Comparison of ENCODE assay signal across 9 cellular contexts in the genomic region with DNA sequence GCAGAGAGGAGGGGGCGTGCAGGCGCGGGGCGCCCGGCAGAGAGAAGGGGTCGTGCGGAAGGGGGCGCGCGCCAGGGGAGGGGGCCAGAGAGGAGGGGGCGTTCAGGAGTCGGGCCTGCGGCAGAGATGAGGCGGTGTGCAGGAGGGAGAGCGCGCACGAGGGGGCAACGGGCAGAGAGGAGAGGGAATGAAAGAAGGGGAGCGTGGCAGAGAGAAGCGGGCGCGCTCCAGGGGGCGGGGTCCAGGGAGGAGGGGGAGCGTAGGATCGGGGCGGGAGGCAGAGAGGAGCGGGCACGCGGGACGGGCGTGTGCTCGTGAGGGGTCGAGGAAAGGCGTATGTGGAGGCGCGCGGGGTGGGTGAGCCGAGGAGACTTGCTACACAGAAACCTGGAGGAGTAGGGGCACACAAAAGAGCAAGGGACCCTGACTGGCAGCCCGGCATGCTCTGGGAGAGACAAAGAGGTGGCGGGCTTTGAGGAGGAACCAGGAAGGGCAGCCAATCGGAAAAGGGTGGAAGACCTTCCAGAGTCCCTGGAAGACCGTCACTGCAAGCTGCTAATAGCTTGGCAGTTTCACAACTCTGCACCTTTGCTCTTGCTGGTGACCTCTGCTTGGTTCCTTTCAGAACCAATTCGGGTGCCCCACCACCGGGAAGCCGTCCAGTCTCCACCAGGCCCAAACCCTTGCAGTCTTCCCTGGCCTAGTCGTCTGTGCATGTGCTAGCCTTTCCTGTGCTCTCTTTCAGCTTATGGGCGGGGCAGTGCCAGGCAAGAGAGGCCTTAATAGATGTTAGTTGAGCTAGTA. TPM values are rescaled to one million over a fixed set of nuclear protein-coding genes. Genes with fewer than 3 reads are reported as not detected.
DNase-seq lines count a peak whose midpoint lies in the region; ATAC-seq, FAIRE-seq and TF ChIP-seq lines count a peak whose summit lies in the region.
"Had no signal": no experiment of that assay in that cellular context is flagged by ENCODE, and none has a peak within 500 bp of the region (broad histone marks: within the 10 kb centered on the region; RNA-seq: fewer than 3 reads in every experiment).

No MANE protein-coding gene starts in this region.

- DNase-seq in M059J (ENCODE audit: low read depth) (peak; percentile 26), spleen (no peak), HFFc6 (no peak), HK-2 (ENCODE audit: unreplicated experiment) (no peak), GM19239 (ENCODE audit: insufficient read length, low spot score) (no peak)
- no peak for DNase-seq in activated T-helper 1 cell treated with anti-CD3 and anti-CD28 coated beads, Interleukin-12 subunit alpha, Interleukin-12 subunit beta, Interleukin-2, Interleukin-4 antibody, amounts not matched to agents 30 ng/mL and 10 ng/mL and 1 ng/mL, durations not matched to agents 14 hours and 24 hours and 36 hours (ENCODE audit: low spot score)

- H3K27me3 ChIP-seq in iPS-20b (ENCODE audit: insufficient read depth, low read length) (peaks cover 18% of the 10 kb centered on the region), spleen (replicated peaks in 1 of 7) (peaks cover 0 to 59% (median 13%) of the 10 kb centered on the region in 7 donors)

- WGBS in spleen, 5 donors = 7 to 16% (median 11%) methylated on average over 38 to 47 of the region's 47 CpGs

- no peak for ATAC-seq in HG03469 (IDR thresholded peaks at IDR 0.05; ENCODE audit: unreplicated experiment)

- no peaks in the 10 kb centered on the region for H3K36me3 Mint-ChIP-seq in activated T-helper 1 cell treated with anti-CD3 and anti-CD28 coated beads, Interleukin-12 subunit alpha, Interleukin-12 subunit beta, Interleukin-2, Interleukin-4 antibody, amounts not matched to agents 30 ng/mL and 10 ng/mL and 1 ng/mL, durations not matched to agents 14 hours and 24 hours and 36 hours (ENCODE audit: low read depth)
- H3K36me3 Mint-ChIP-seq in HFFc6 (ENCODE audit: low read depth) = no peaks in the 10 kb centered on the region

- TF ChIP-seq POLR2A in spleen (IDR thresholded peaks at IDR 0.05) = no peak

- peaks cover 47% of the 10 kb centered on the region for H3K27me3 Mint-ChIP-seq in activated T-helper 1 cell treated with anti-CD3 and anti-CD28 coated beads, Interleukin-12 subunit alpha, Interleukin-12 subunit beta, Interleukin-2, Interleukin-4 antibody, amounts not matched to agents 30 ng/mL and 10 ng/mL and 1 ng/mL, durations not matched to agents 14 hours and 24 hours and 36 hours (ENCODE audit: insufficient read depth)
- peaks cover 30% of the 10 kb centered on the region for H3K27me3 Mint-ChIP-seq in HFFc6 (ENCODE audit: insufficient read depth)

- intact Hi-C loops in activated T-helper 1 cell treated with anti-CD3 and anti-CD28 coated beads, Interleukin-12 subunit alpha, Interleukin-12 subunit beta, Interleukin-2, Interleukin-4 antibody, amounts not matched to agents 30 ng/mL and 10 ng/mL and 1 ng/mL, durations not matched to agents 14 hours and 24 hours and 36 hours (cut with micrococcal nuclease) = no loop called here
- intact Hi-C loops in spleen (cut with DNase I; ENCODE audit: low total_unique reads) = no loop called here

- peaks cover 5% of the 10 kb centered on the region; the same call in 1 of the 2 replicates for H3K4me1 ChIP-seq in iPS-20b (ENCODE audit: insufficient read depth, low read length)
- H3K4me1 ChIP-seq in spleen = peaks cover 0 to 17% (median 8%) of the 10 kb centered on the region in 6 donors

- TF ChIP-seq CTCF in spleen (IDR thresholded peaks at IDR 0.05 in 8 of 11, conservative IDR thresholded peaks at IDR 0.05 in 3 of 11) = no peak
- TF ChIP-seq CTCF in HFFc6 (IDR thresholded peaks at IDR 0.05) = no peak

- H3K9ac ChIP-seq in iPS-20b (ENCODE audit: low read depth, low read length) = peak overlapping the region; percentile 71; the same call in 1 of the 2 replicates

- H3K9me3 ChIP-seq in iPS-20b (ENCODE audit: insufficient read depth, low read depth, low read length) (no peaks in the 10 kb centered on the region), spleen (no peaks in the 10 kb centered on the region)

- H3K27ac Mint-ChIP-seq in activated T-helper 1 cell treated with anti-CD3 and anti-CD28 coated beads, Interleukin-12 subunit alpha, Interleukin-12 subunit beta, Interleukin-2, Interleukin-4 antibody, amounts not matched to agents 30 ng/mL and 10 ng/mL and 1 ng/mL, durations not matched to agents 14 hours and 24 hours and 36 hours = no peak overlapping the region
- H3K27ac Mint-ChIP-seq in HFFc6 = no peak overlapping the region

- H3K4me3 ChIP-seq in iPS-20b (ENCODE audit: low read length) = peak overlapping the region; percentile 59
- H3K4me3 ChIP-seq in spleen = peak overlapping the region in 7 of 8 donors; percentile 8 to 63 (median 35)

- no peak overlapping the region for H3K27ac ChIP-seq in iPS-20b (ENCODE audit: low read length)
- H3K27ac ChIP-seq in spleen = no peak overlapping the region

- H3K36me3 ChIP-seq in iPS-20b (ENCODE audit: insufficient read depth, low read depth, low read length) = no peaks in the 10 kb centered on the region
- H3K36me3 ChIP-seq in spleen = no peaks in the 10 kb centered on the region

- H3K4me3 Mint-ChIP-seq in activated T-helper 1 cell treated with anti-CD3 and anti-CD28 coated beads, Interleukin-12 subunit alpha, Interleukin-12 subunit beta, Interleukin-2, Interleukin-4 antibody, amounts not matched to agents 30 ng/mL and 10 ng/mL and 1 ng/mL, durations not matched to agents 14 hours and 24 hours and 36 hours = peak overlapping the region; percentile 26
- H3K4me3 Mint-ChIP-seq in HFFc6 = no peak overlapping the region

- FAIRE-seq in GM19239 (lab: Jason Lieb, UNC) = no peak
- FAIRE-seq: bronchial epithelial cell had no signal

- no peaks in the 10 kb centered on the region for H3K9me3 Mint-ChIP-seq in activated T-helper 1 cell treated with anti-CD3 and anti-CD28 coated beads, Interleukin-12 subunit alpha, Interleukin-12 subunit beta, Interleukin-2, Interleukin-4 antibody, amounts not matched to agents 30 ng/mL and 10 ng/mL and 1 ng/mL, durations not matched to agents 14 hours and 24 hours and 36 hours
- H3K9me3 Mint-ChIP-seq in HFFc6 = peaks cover 7% of the 10 kb centered on the region; the same call in 1 of the 2 replicates

- peaks cover 5% of the 10 kb centered on the region for H3K4me1 Mint-ChIP-seq in activated T-helper 1 cell treated with anti-CD3 and anti-CD28 coated beads, Interleukin-12 subunit alpha, Interleukin-12 subunit beta, Interleukin-2, Interleukin-4 antibody, amounts not matched to agents 30 ng/mL and 10 ng/mL and 1 ng/mL, durations not matched to agents 14 hours and 24 hours and 36 hours (ENCODE audit: low read depth)
- H3K4me1 Mint-ChIP-seq in HFFc6 (ENCODE audit: low read depth) = no peaks in the 10 kb centered on the region

RNA-seq across cellular contexts. Expression of a gene that starts 0.6 kb away (rescaled TPM):
- total RNA-seq in M059J (2014; rRNA removed; shearing (Covaris generic)) = not detected in 2 replicates
- total RNA-seq in activated T-helper 1 cell treated with anti-CD3 and anti-CD28 coated beads, Interleukin-12 subunit alpha, Interleukin-12 subunit beta, Interleukin-2, Interleukin-4 antibody, amounts not matched to agents 30 ng/mL and 10 ng/mL and 1 ng/mL, durations not matched to agents 14 hours and 24 hours and 36 hours = not detected in 2 replicates
- total RNA-seq in spleen = not detected
- not detected for polyA plus RNA-seq in spleen
- not detected for total RNA-seq in HFFc6 (2021; fragmentation: NEBNext Ultra II Directional; extraction: Animal tissue kit (Norgen Biotek cat#: 25700))
- total RNA-seq: bronchial epithelial cell had no signal

RNA-seq across cellular contexts. Expression of a gene that starts 0.6 kb away (rescaled TPM):
- total RNA-seq in M059J (2014; rRNA removed; shearing (Covaris generic)) = not detected in 2 replicates
- total RNA-seq in activated T-helper 1 cell treated with anti-CD3 and anti-CD28 coated beads, Interleukin-12 subunit alpha, Interleukin-12 subunit beta, Interleukin-2, Interleukin-4 antibody, amounts not matched to agents 30 ng/mL and 10 ng/mL and 1 ng/mL, durations not matched to agents 14 hours and 24 hours and 36 hours = not detected in 2 replicates
- total RNA-seq in spleen = not detected
- not detected for polyA plus RNA-seq in spleen
- total RNA-seq in HFFc6 (2021; fragmentation: NEBNext Ultra II Directional; extraction: Animal tissue kit (Norgen Biotek cat#: 25700)) = not detected
- total RNA-seq: bronchial epithelial cell had no signal

RNA-seq across cellular contexts. Expression of a gene that starts 51.1 kb away (rescaled TPM):
- total RNA-seq in M059J (2014; rRNA removed; shearing (Covaris generic)) = 23.6 and 32.4 TPM in 2 replicates
- total RNA-seq in activated T-helper 1 cell treated with anti-CD3 and anti-CD28 coated beads, Interleukin-12 subunit alpha, Interleukin-12 subunit beta, Interleukin-2, Interleukin-4 antibody, amounts not matched to agents 30 ng/mL and 10 ng/mL and 1 ng/mL, durations not matched to agents 14 hours and 24 hours and 36 hours = 11.9 and 13.2 TPM in 2 replicates
- total RNA-seq in spleen = 10 to 100 TPM; 12.7 to 20.7 (median 16.9) TPM
- 10 to 100 TPM; 12.4 to 19.0 (median 14.3) TPM for polyA plus RNA-seq in spleen
- total RNA-seq in HFFc6 (2021; fragmentation: NEBNext Ultra II Directional; extraction: Animal tissue kit (Norgen Biotek cat#: 25700)) = under 1 TPM in 3 of 6 experiments, not detected in 3; 0.15 to 0.52 (median 0.28) TPM
